ENCODE assay signal across 29 cellular contexts in genomic region chr1:6657138-6657537, GRCh38.
"Had no signal": no experiment of that assay in that cellular context is flagged by ENCODE, and none has a peak within 500 bp of the region (broad histone marks: within the 10 kb centered on the region; RNA-seq: fewer than 3 reads in every experiment).

No MANE protein-coding gene starts in this region.

- H3K27ac Mint-ChIP-seq: mesothelial cell of epicardium; natural killer cell treated with Interleukin-12 subunit alpha and Interleukin-12 subunit beta and Interleukin-15 and Interleukin-18, amount 100 ng/mL, for 72 hours had no signal

- H3K9me3 Mint-ChIP-seq: mesothelial cell of epicardium; naive B cell; natural killer cell treated with Interleukin-12 subunit alpha and Interleukin-12 subunit beta and Interleukin-15 and Interleukin-18, amount 100 ng/mL, for 72 hours; neural crest cell had no signal

- H3K4me1 Mint-ChIP-seq: naive B cell had no signal

- H3K4me3 Mint-ChIP-seq: mesothelial cell of epicardium; naive B cell; natural killer cell treated with Interleukin-12 subunit alpha and Interleukin-12 subunit beta and Interleukin-15 and Interleukin-18, amount 100 ng/mL, for 72 hours; neural crest cell had no signal

- H3K4me1 ChIP-seq: esophagus squamous epithelium, pancreas, stomach, thyroid gland, vagina had no signal

- H3K36me3 ChIP-seq: neutrophil had no signal

- DNase-seq: dermis blood vessel endothelial cell; effector memory CD4-positive, alpha-beta T cell; erythroblast; esophagus squamous epithelium; foreskin melanocyte; glutamatergic neuron; kidney; mesenchymal stem cell; mucosa of descending colon; naive B cell; pancreas; retina; stimulated activated CD4-positive, alpha-beta T cell treated with anti-CD3 and anti-CD28 coated beads, Interleukin-12 subunit alpha, Interleukin-12 subunit beta, amount 100 ng/mL, for 4 hours; stimulated activated CD4-positive, alpha-beta T cell treated with anti-CD3 and anti-CD28 coated beads, Interleukin-1b, Interleukin-23, amount 100 ng/mL, for 48 hours; stimulated activated CD4-positive, alpha-beta T cell treated with anti-CD3 and anti-CD28 coated beads, Interleukin-4, amount 100 ng/mL, for 1 hour; stimulated activated CD8-positive, alpha-beta memory T cell treated with anti-CD3 and anti-CD28 coated beads, Interleukin-4, amount 100 ng/mL, for 48 hours; stimulated activated naive CD4-positive, alpha-beta T cell treated with Interleukin-2 at 50 U/mL for 16 hours; stomach; thyroid gland; trophoblast cell had no signal

- H3K27me3 Mint-ChIP-seq: naive B cell; natural killer cell treated with Interleukin-12 subunit alpha and Interleukin-12 subunit beta and Interleukin-15 and Interleukin-18, amount 100 ng/mL, for 72 hours had no signal

- H3K9me3 ChIP-seq: esophagus squamous epithelium, mucosa of descending colon, neutrophil, pancreas, stomach, thyroid gland, vagina had no signal

- H3K36me3 Mint-ChIP-seq: natural killer cell treated with Interleukin-12 subunit alpha and Interleukin-12 subunit beta and Interleukin-15 and Interleukin-18, amount 100 ng/mL, for 72 hours had no signal

- H3K27ac ChIP-seq: coronary artery, esophagus squamous epithelium, neutrophil, pancreas, stomach, thyroid gland, vagina had no signal

- ATAC-seq: mucosa of descending colon; natural killer cell treated with Interleukin-12 subunit alpha and Interleukin-12 subunit beta and Interleukin-15 and Interleukin-18, amount 100 ng/mL, for 72 hours; pancreas; sciatic nerve had no signal

- H3K27me3 ChIP-seq: esophagus squamous epithelium, neutrophil, pancreas, stomach, thyroid gland, vagina had no signal

- H3K4me3 ChIP-seq: coronary artery, esophagus squamous epithelium, lung, mucosa of descending colon, pancreas, smooth muscle cell, stomach, thyroid gland, vagina had no signal
